Comparison of ENCODE assay signal across 16 cellular contexts in the genomic region with DNA sequence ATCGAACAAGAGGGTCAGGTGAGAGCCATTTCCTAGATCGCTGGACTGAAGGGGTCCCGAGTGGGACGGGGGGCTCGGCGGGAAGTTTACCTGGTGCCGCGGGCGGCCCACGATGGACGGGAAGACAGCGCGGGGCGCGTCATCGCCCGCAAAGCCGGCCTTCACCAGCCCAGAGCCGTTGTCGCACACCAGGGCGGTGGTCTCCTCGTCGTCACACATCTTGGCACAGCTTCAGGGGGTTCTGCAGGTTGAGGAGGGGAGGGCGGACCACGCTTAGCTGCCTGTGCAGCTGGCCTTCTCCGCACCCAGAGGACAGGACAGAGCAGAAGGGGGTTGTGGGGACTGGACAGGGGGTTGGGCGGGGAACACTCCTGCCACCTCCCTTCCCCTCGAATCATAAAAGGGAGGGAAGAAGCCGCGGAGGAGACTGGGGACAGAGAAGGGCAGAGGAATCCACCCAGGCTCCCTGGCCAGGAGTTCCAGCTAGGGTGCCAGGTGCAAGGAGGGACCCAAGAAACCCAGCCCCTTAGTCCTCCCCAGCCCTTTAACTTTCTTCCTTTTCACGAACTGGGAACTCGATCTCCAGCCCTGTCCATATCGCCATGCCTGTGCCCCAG. TPM values are rescaled to one million over a fixed set of nuclear protein-coding genes. Genes with fewer than 3 reads are reported as not detected.
DNase-seq lines count a peak whose midpoint lies in the region; ATAC-seq and TF ChIP-seq lines count a peak whose summit lies in the region.
"Had no signal": no experiment of that assay in that cellular context is flagged by ENCODE, and none has a peak within 500 bp of the region (broad histone marks: within the 10 kb centered on the region; RNA-seq: fewer than 3 reads in every experiment).

No MANE protein-coding gene starts in this region.

- peaks cover 0 to 60% (median 20%) of the 10 kb centered on the region in 45 donors for H3K27me3 ChIP-seq in dorsolateral prefrontal cortex
- H3K27me3 ChIP-seq in iPS-20b (ENCODE audit: insufficient read depth, low read length), result peaks cover 37% of the 10 kb centered on the region
- H3K27me3 ChIP-seq: BLaER1 treated with 17β-estradiol and CSF1 and Interleukin-3, amounts not matched to agents 10 nM and 100 nM had no signal

- peak overlapping the region; percentile 20; the same call in 1 of the 2 replicates for H3K27ac Mint-ChIP-seq in HFFc6
- no peak overlapping the region for H3K27ac Mint-ChIP-seq in natural killer cell
- H3K27ac Mint-ChIP-seq: immature natural killer cell; naive B cell; stimulated activated memory B cell treated with anti-CD40 and anti-IgM and Interleukin-4, amounts not matched to agents 10 μg/mL and 1 μg/mL and 100 μg/mL, for 72 hours had no signal

- no peaks in the 10 kb centered on the region for H3K9me3 Mint-ChIP-seq in HFFc6
- no peaks in the 10 kb centered on the region for H3K9me3 Mint-ChIP-seq in natural killer cell
- H3K9me3 Mint-ChIP-seq: immature natural killer cell; stimulated activated memory B cell treated with anti-CD40 and anti-IgM and Interleukin-4, amounts not matched to agents 10 μg/mL and 1 μg/mL and 100 μg/mL, for 72 hours had no signal

- H3K4me3 ChIP-seq in dorsolateral prefrontal cortex (peak overlapping the region in 37 of 59 donors; percentile 10 to 56 (median 38)), iPS-20b (ENCODE audit: low read length) (peak overlapping the region; percentile 77), skeletal muscle cell (ENCODE audit: low read depth, low read length) (peak overlapping the region; percentile 49)
- H3K4me3 ChIP-seq: BLaER1 treated with 17β-estradiol and CSF1 and Interleukin-3, amounts not matched to agents 10 nM and 100 nM had no signal

- TF ChIP-seq CTCF in HFFc6 (IDR thresholded peaks at IDR 0.05) (no peak), dorsolateral prefrontal cortex (IDR thresholded peaks at IDR 0.05 in 54 of 56, conservative IDR thresholded peaks at IDR 0.05 in 2 of 56; ENCODE audit: low read depth in 1 of 56, partially characterized antibody in 56 of 56) (no peak), natural killer cell (IDR thresholded peaks at IDR 0.05) (no peak)

- DNase-seq in HFFc6, result no peak
- no peak for DNase-seq in dorsolateral prefrontal cortex
- no peak for DNase-seq in skeletal muscle cell (ENCODE audit: low read depth)
- DNase-seq in superior temporal gyrus (ENCODE audit: extremely low spot score), result no peak
- no peak for DNase-seq in natural killer cell
- DNase-seq in activated gamma-delta T cell (lab: John Stamatoyannopoulos, UW), result no peak
- DNase-seq: immature natural killer cell, naive B cell, NCI-H510A treated with DMSO at 0.1 percent for 48 hours, SHP77 had no signal

- H3K4me1 Mint-ChIP-seq in HFFc6 (ENCODE audit: low read depth), result peaks cover 63% of the 10 kb centered on the region
- no peaks in the 10 kb centered on the region for H3K4me1 Mint-ChIP-seq in natural killer cell
- H3K4me1 Mint-ChIP-seq: immature natural killer cell had no signal

- intact Hi-C loops in dorsolateral prefrontal cortex (cut with DNase I) (no loop called here), natural killer cell (cut with micrococcal nuclease) (no loop called here)

- H3K4me3 Mint-ChIP-seq in HFFc6 (peak overlapping the region; percentile 73), natural killer cell (no peak overlapping the region)
- H3K4me3 Mint-ChIP-seq: immature natural killer cell; stimulated activated memory B cell treated with anti-CD40 and anti-IgM and Interleukin-4, amounts not matched to agents 10 μg/mL and 1 μg/mL and 100 μg/mL, for 72 hours had no signal

- H3K27ac ChIP-seq in dorsolateral prefrontal cortex (peak overlapping the region in 1 of 59 donors; percentile 25), iPS-20b (ENCODE audit: low read length) (no peak overlapping the region)
- H3K27ac ChIP-seq: BLaER1 treated with 17β-estradiol and CSF1 and Interleukin-3, amounts not matched to agents 10 nM and 100 nM; VCaP had no signal

- H3K36me3 Mint-ChIP-seq in HFFc6 (ENCODE audit: low read depth) (no peaks in the 10 kb centered on the region), natural killer cell (no peaks in the 10 kb centered on the region)
- H3K36me3 Mint-ChIP-seq: immature natural killer cell; stimulated activated memory B cell treated with anti-CD40 and anti-IgM and Interleukin-4, amounts not matched to agents 10 μg/mL and 1 μg/mL and 100 μg/mL, for 72 hours had no signal

- peaks cover 12% of the 10 kb centered on the region for H3K4me1 ChIP-seq in iPS-20b (ENCODE audit: insufficient read depth, low read length)
- H3K4me1 ChIP-seq: BLaER1 treated with 17β-estradiol and CSF1 and Interleukin-3, amounts not matched to agents 10 nM and 100 nM had no signal

- ATAC-seq in natural killer cell (no peak), esophagus mucosa (no peak)
- ATAC-seq: stimulated activated memory B cell treated with anti-CD40 and anti-IgM and Interleukin-4, amounts not matched to agents 10 μg/mL and 1 μg/mL and 100 μg/mL, for 72 hours had no signal

- H3K27me3 Mint-ChIP-seq in HFFc6 (ENCODE audit: insufficient read depth), result peaks cover 2% of the 10 kb centered on the region; the same call in 1 of the 2 replicates
- H3K27me3 Mint-ChIP-seq in natural killer cell (ENCODE audit: low read depth in 2 of 2), result peaks cover 39 to 84% of the 10 kb centered on the region in 2 donors

- H3K36me3 ChIP-seq in iPS-20b (ENCODE audit: insufficient read depth, low read depth, low read length), result peaks cover 41% of the 10 kb centered on the region
- H3K36me3 ChIP-seq: BLaER1 treated with 17β-estradiol and CSF1 and Interleukin-3, amounts not matched to agents 10 nM and 100 nM had no signal

- H3K9ac ChIP-seq in iPS-20b (ENCODE audit: low read depth, low read length), result peak overlapping the region; percentile 90
- H3K9ac ChIP-seq: BLaER1 treated with 17β-estradiol and CSF1 and Interleukin-3, amounts not matched to agents 10 nM and 100 nM had no signal

- H3K9me3 ChIP-seq in iPS-20b (ENCODE audit: insufficient read depth, low read depth, low read length), result no peaks in the 10 kb centered on the region
- H3K9me3 ChIP-seq: BLaER1 treated with 17β-estradiol and CSF1 and Interleukin-3, amounts not matched to agents 10 nM and 100 nM had no signal

RNA-seq across cellular contexts. Expression of a gene that starts 0.7 kb away (rescaled TPM):
- total RNA-seq in HFFc6 (2021; fragmentation: NEBNext Ultra II Directional; extraction: Animal tissue kit (Norgen Biotek cat#: 25700)), result 10 to 100 TPM in 5 of 6 experiments, 1 to 10 TPM in 1; 4.8 to 30.5 (median 24.7) TPM
- total RNA-seq in dorsolateral prefrontal cortex, result 10 to 100 TPM in 3 of 120 experiments, 1 to 10 TPM in 105, under 1 TPM in 11, not detected in 1; 0.35 to 19.2 (median 2.1) TPM
- not detected for total RNA-seq in natural killer cell
- 0.92 TPM for total RNA-seq in esophagus mucosa
- total RNA-seq: G401 had no signal

RNA-seq across cellular contexts. Expression of a gene that starts 39.9 kb away (rescaled TPM):
- not detected for total RNA-seq in HFFc6 (2021; fragmentation: NEBNext Ultra II Directional; extraction: Animal tissue kit (Norgen Biotek cat#: 25700))
- total RNA-seq in dorsolateral prefrontal cortex (1 to 10 TPM in 116 of 120 experiments, under 1 TPM in 4; 0.63 to 9.7 (median 3.5) TPM), natural killer cell (not detected), esophagus mucosa (not detected)
